ENCODE assay signal across 28 cellular contexts in genomic region chr13:68584776-68585175, GRCh38.
"Had no signal": no experiment of that assay in that cellular context is flagged by ENCODE, and none has a peak within 500 bp of the region (broad histone marks: within the 10 kb centered on the region; RNA-seq: fewer than 3 reads in every experiment).

No MANE protein-coding gene starts in this region.

- H2AFZ ChIP-seq: neural progenitor cell, parathyroid adenoma had no signal

- H3K4me3 ChIP-seq: neural progenitor cell, ovary, psoas muscle, smooth muscle cell, spleen, suprapubic skin, testis, tibial artery, transverse colon, upper lobe of right lung, uterus had no signal

- H3K27me3 ChIP-seq: neural progenitor cell, ovary, spleen, suprapubic skin, testis, tibial artery, transverse colon, upper lobe of right lung, uterus had no signal

- H3K79me2 ChIP-seq: parathyroid adenoma had no signal

- DNase-seq: naive thymus-derived CD4-positive, alpha-beta T cell; natural killer cell; occipital lobe; ovary; posterior cingulate gyrus; psoas muscle; right cardiac atrium; spleen; stimulated activated CD4-positive, alpha-beta T cell treated with anti-CD3 and anti-CD28 coated beads, Interleukin-12 subunit alpha, Interleukin-12 subunit beta, amount 100 ng/mL, for 4 hours; stimulated activated CD4-positive, alpha-beta T cell treated with anti-CD3 and anti-CD28 coated beads, Interleukin-1b, Interleukin-23, amount 100 ng/mL, for 48 hours; stimulated activated CD4-positive, alpha-beta T cell treated with anti-CD3 and anti-CD28 coated beads, Interleukin-4, amount 100 ng/mL, for 1 hour; stimulated activated CD4-positive, alpha-beta T cell treated with anti-CD3 and anti-CD28 coated beads, Interleukin-4, amount 100 ng/mL, for 4 hours; stimulated activated CD8-positive, alpha-beta memory T cell treated with anti-CD3 and anti-CD28 coated beads, Interleukin-4, amount 100 ng/mL, for 48 hours; stimulated activated naive CD4-positive, alpha-beta T cell; stimulated activated naive CD8-positive, alpha-beta T cell treated with anti-CD3 and anti-CD28 coated beads, Interleukin-15, amount 100 ng/mL, for 72 hours; stimulated activated naive CD8-positive, alpha-beta T cell treated with anti-CD3 and anti-CD28 coated beads, Interleukin-15, Interleukin-2, amounts not matched to agents 100 U/mL and 50 U/mL, for 24 hours; substantia nigra; testis; tibial artery; transverse colon; upper lobe of right lung; uterus had no signal

- H3K4me1 ChIP-seq: neural progenitor cell, parathyroid adenoma, psoas muscle, spleen, suprapubic skin, testis, tibial artery, transverse colon, upper lobe of right lung, uterus had no signal

- H3K4me2 ChIP-seq: neural progenitor cell, smooth muscle cell had no signal

- ATAC-seq: naive thymus-derived CD4-positive, alpha-beta T cell; natural killer cell; psoas muscle; right cardiac atrium; sciatic nerve; stimulated activated memory B cell treated with anti-CD40 and anti-IgM and Interleukin-4, amounts not matched to agents 10 μg/mL and 1 μg/mL and 100 μg/mL, for 72 hours; stimulated activated naive CD8-positive, alpha-beta T cell treated with anti-CD3 and anti-CD28 coated beads, Interleukin-15, amount 100 ng/mL, for 72 hours; stimulated activated naive CD8-positive, alpha-beta T cell treated with anti-CD3 and anti-CD28 coated beads, Interleukin-15, Interleukin-2, amounts not matched to agents 100 U/mL and 50 U/mL, for 24 hours; upper lobe of right lung had no signal

- H3K36me3 ChIP-seq: neural progenitor cell, ovary, spleen, suprapubic skin, tibial artery, transverse colon, upper lobe of right lung, uterus had no signal

- H3K9me3 ChIP-seq: ovary, psoas muscle, suprapubic skin, testis, tibial artery, transverse colon, upper lobe of right lung, uterus had no signal

- H3K9ac ChIP-seq: neural progenitor cell, parathyroid adenoma had no signal

- H3K27ac ChIP-seq: neural progenitor cell, ovary, parathyroid adenoma, psoas muscle, spleen, suprapubic skin, testis, tibial artery, transverse colon, upper lobe of right lung, uterus had no signal
